19 cellular contexts compared by ENCODE assay signal in genomic region chr12:93335603-93336162, GRCh38. TPM values are rescaled to one million over a fixed set of nuclear protein-coding genes. Genes with fewer than 3 reads are reported as not detected.
DNase-seq lines count a peak whose midpoint lies in the region; ATAC-seq, FAIRE-seq and TF ChIP-seq lines count a peak whose summit lies in the region.
"Had no signal": no experiment of that assay in that cellular context is flagged by ENCODE, and none has a peak within 500 bp of the region (broad histone marks: within the 10 kb centered on the region; RNA-seq: fewer than 3 reads in every experiment).

No MANE protein-coding gene starts in this region.

- H3K36me3 ChIP-seq in SK-N-SH (replicated peaks in 1 of 2; ENCODE audit: control insufficient read depth in 1 of 2, insufficient read depth in 2 of 2, low read length in 1 of 2) (no peaks in the 10 kb centered on the region), mesodermal cell (ENCODE audit: control insufficient read depth, insufficient read depth, low read length) (no peaks in the 10 kb centered on the region), psoas muscle (ENCODE audit: insufficient read depth in 1 of 2, low read depth in 1 of 2) (no peaks in the 10 kb centered on the region)
- H3K36me3 ChIP-seq: BLaER1, Peyer's patch had no signal

- peaks cover under 1% of the 10 kb centered on the region for H3F3A ChIP-seq in SK-N-SH (replicated peaks; ENCODE audit: insufficient read depth)

- CTCF ChIA-PET in SK-N-SH (lab: Yijun Ruan, JAX): no interaction called here

- H3K4me3 ChIP-seq in SK-N-SH (ENCODE audit: low read depth in 2 of 2, low read length in 1 of 2) (no peak overlapping the region), mesodermal cell (ENCODE audit: extremely low read depth, insufficient read depth, low read length, poor library complexity, severe bottlenecking) (peak overlapping the region; percentile 5), psoas muscle (no peak overlapping the region)
- H3K4me3 ChIP-seq: BLaER1, Peyer's patch had no signal

- ATAC-seq in SK-N-SH treated with all-trans-retinoic acid at 6 μM for 48 hours: no peak
- peak in 3 of 4 donors; percentile 43 to 58 (median 47) for ATAC-seq in psoas muscle
- no peak for ATAC-seq in HG02678 (IDR thresholded peaks at IDR 0.05; ENCODE audit: unreplicated experiment)

- in situ Hi-C loops in SK-MEL-5 (cut with HindIII; ENCODE audit: low pct_unique_long_range_greater_than_20kb, low sequenced_read_pairs): no loop called here

- DNase-seq in SK-N-SH (no peak), SK-MEL-5 (ENCODE audit: low read depth, low spot score) (peak; percentile 9), psoas muscle (no peak), GM12892 (ENCODE audit: insufficient read length) (no peak)
- no peak for DNase-seq in activated naive CD8-positive, alpha-beta T cell treated with anti-CD3 and anti-CD28 coated beads for 36 hours
- DNase-seq: CD8-positive, alpha-beta memory T cell; DMS 273 treated with DMSO at 0.1 percent for 48 hours; H9; KBM-7; NCI-H1092; NCI-H446; Peyer's patch; SHP77 had no signal

- H3K36me3 Mint-ChIP-seq in activated naive CD8-positive, alpha-beta T cell treated with anti-CD3 and anti-CD28 coated beads for 36 hours: no peaks in the 10 kb centered on the region
- H3K36me3 Mint-ChIP-seq: CD8-positive, alpha-beta memory T cell had no signal

- POLR2A ChIA-PET in SK-N-SH (lab: Yijun Ruan, JAX): no interaction called here

- H3K9ac ChIP-seq in SK-N-SH: no peak overlapping the region; the same call in 1 of the 2 replicates
- H3K9ac ChIP-seq: BLaER1 had no signal

- no peak for TF ChIP-seq CTCF in SK-N-SH (IDR thresholded peaks at IDR 0.05)
- TF ChIP-seq CTCF in psoas muscle (IDR thresholded peaks at IDR 0.05): no peak

- no peaks in the 10 kb centered on the region for H3K27me3 ChIP-seq in SK-N-SH (ENCODE audit: insufficient read depth)
- no peaks in the 10 kb centered on the region for H3K27me3 ChIP-seq in psoas muscle (ENCODE audit: insufficient read depth in 3 of 3, low read length in 2 of 3)
- H3K27me3 ChIP-seq: BLaER1, Peyer's patch had no signal

- 91% methylated on average over 9 of the region's 9 CpGs for WGBS in SK-N-SH (ENCODE audit: low lambda C conversion rate)
- WGBS in mesodermal cell (ENCODE audit: insufficient coverage in 2 of 2), 2 experiments: 81 to 86% methylated on average over 5 of the region's 9 CpGs
- 68 to 90% (median 72%) methylated on average over 9 of the region's 9 CpGs for WGBS in psoas muscle, 3 donors

- no peaks in the 10 kb centered on the region for H3K4me1 Mint-ChIP-seq in activated naive CD8-positive, alpha-beta T cell treated with anti-CD3 and anti-CD28 coated beads for 36 hours
- H3K4me1 Mint-ChIP-seq: CD8-positive, alpha-beta memory T cell had no signal

- peak overlapping the region; percentile 61; the same call in 1 of the 2 replicates for H3K4me2 ChIP-seq in SK-N-SH
- H3K4me2 ChIP-seq: BLaER1 had no signal

- no peak overlapping the region for H2AFZ ChIP-seq in SK-N-SH (ENCODE audit: low read depth)

- TF ChIP-seq RAD21 in SK-N-SH (IDR thresholded peaks at IDR 0.05; ENCODE audit: low read length): no peak

- FAIRE-seq in GM12892 (lab: Jason Lieb, UNC): no peak

- no peaks in the 10 kb centered on the region for H3K79me2 ChIP-seq in SK-N-SH (ENCODE audit: insufficient read depth)

- H3K27ac Mint-ChIP-seq in activated naive CD8-positive, alpha-beta T cell treated with anti-CD3 and anti-CD28 coated beads for 36 hours: no peak overlapping the region
- H3K27ac Mint-ChIP-seq: H9 had no signal

- H4K20me1 ChIP-seq in SK-N-SH (ENCODE audit: insufficient read depth): no peaks in the 10 kb centered on the region
- H4K20me1 ChIP-seq: BLaER1 had no signal

- TF ChIP-seq EP300 in SK-N-SH (IDR thresholded peaks at IDR 0.05; ENCODE audit: borderline replicate concordance in 1 of 2, low read depth in 1 of 2, low read length in 1 of 2): no peak

- no peak overlapping the region for H3K4me3 Mint-ChIP-seq in activated naive CD8-positive, alpha-beta T cell treated with anti-CD3 and anti-CD28 coated beads for 36 hours
- H3K4me3 Mint-ChIP-seq: CD8-positive, alpha-beta memory T cell; H9 had no signal

- H3K4me1 ChIP-seq in SK-N-SH (ENCODE audit: control insufficient read depth in 1 of 2, insufficient read depth in 2 of 2, low read depth in 1 of 2, low read length in 1 of 2) (no peaks in the 10 kb centered on the region; a peak in 1 of 4 replicates), mesodermal cell (ENCODE audit: control insufficient read depth, insufficient read depth, low read length, poor library complexity, severe bottlenecking) (peaks cover 20% of the 10 kb centered on the region), psoas muscle (peaks cover 19% of the 10 kb centered on the region)
- H3K4me1 ChIP-seq: BLaER1, Peyer's patch had no signal

- no peaks in the 10 kb centered on the region for H3K9me2 ChIP-seq in SK-N-SH

- no peaks in the 10 kb centered on the region for H3K27me3 Mint-ChIP-seq in activated naive CD8-positive, alpha-beta T cell treated with anti-CD3 and anti-CD28 coated beads for 36 hours

- intact Hi-C loops in psoas muscle (cut with DNase I): no loop called here

- no peak for TF ChIP-seq POLR2A in GM12892 (IDR thresholded peaks at IDR 0.05; ENCODE audit: low read depth, low read length)

- H3K9me3 ChIP-seq in SK-N-SH: no peaks in the 10 kb centered on the region
- H3K9me3 ChIP-seq in mesodermal cell (ENCODE audit: control insufficient read depth, low read length): no peaks in the 10 kb centered on the region
- H3K9me3 ChIP-seq in psoas muscle: no peaks in the 10 kb centered on the region
- H3K9me3 ChIP-seq: BLaER1, Peyer's patch had no signal

- H3K9me3 Mint-ChIP-seq in activated naive CD8-positive, alpha-beta T cell treated with anti-CD3 and anti-CD28 coated beads for 36 hours: no peaks in the 10 kb centered on the region
- H3K9me3 Mint-ChIP-seq: CD8-positive, alpha-beta memory T cell; H9 had no signal

- H3K27ac ChIP-seq in SK-N-SH (ENCODE audit: low read depth in 2 of 2, low read length in 1 of 2): peak overlapping the region in 1 of 2 experiments; percentile 61; a peak in 2 of 4 replicates
- H3K27ac ChIP-seq in mesodermal cell (ENCODE audit: low read depth, low read length, severe bottlenecking): peak overlapping the region; percentile 94
- no peak overlapping the region for H3K27ac ChIP-seq in psoas muscle
- H3K27ac ChIP-seq: 22Rv1, BLaER1, HL-60, Peyer's patch had no signal

TF ChIP-seq in SK-N-SH, 30 proteins besides CTCF, POLR2A, EP300 and RAD21 (continues in another document):
- TF ChIP-seq POLR2AphosphoS5 (IDR thresholded peaks at IDR 0.05; ENCODE audit: low read depth, low read length) (no peak), ELF1 (IDR thresholded peaks at IDR 0.05) (no peak), FOXJ3 (CRISPR knock-in tag; IDR thresholded peaks at IDR 0.05) (no peak), ZBTB33 (IDR thresholded peaks at IDR 0.05; ENCODE audit: borderline replicate concordance, low read depth) (no peak), SIN3A (IDR thresholded peaks at IDR 0.05; ENCODE audit: borderline replicate concordance, low read depth, low read length) (no peak)

TF ChIP-seq in SK-N-SH treated with all-trans-retinoic acid at 6 μM for 48 hours, 23 proteins besides CTCF, POLR2A, EP300 and RAD21 (continues in another document):
- TF ChIP-seq SNAI2 (CRISPR knock-in tag; IDR thresholded peaks at IDR 0.05) (no peak), CREB5 (CRISPR knock-in tag; IDR thresholded peaks at IDR 0.05; ENCODE audit: low read depth) (no peak), ZNF70 (CRISPR knock-in tag; IDR thresholded peaks at IDR 0.05) (no peak), TCF4 (CRISPR knock-in tag; IDR thresholded peaks at IDR 0.05; ENCODE audit: borderline replicate concordance) (no peak), OSR1 (CRISPR knock-in tag; IDR thresholded peaks at IDR 0.05) (no peak), BACH2 (CRISPR knock-in tag; IDR thresholded peaks at IDR 0.05; ENCODE audit: borderline replicate concordance) (no peak)

RNA-seq across cellular contexts. Expression of gene NUDT4, which starts 42.0 kb away (rescaled TPM):
- polyA plus RNA-seq in SK-N-SH (2012; rRNA removed) (19.8 and 26.0 TPM in 2 replicates), psoas muscle (100 to 1,000 TPM in 1 of 3 donors, 10 to 100 TPM in 2; 48.3 to 108 (median 76.1) TPM)
- 31.6 and 41.1 TPM in 2 replicates for polyA plus RNA-seq in SK-N-SH (2012; cell fraction: cytosol; rRNA removed)
- polyA plus RNA-seq in SK-N-SH (2012; cell fraction: nucleus; rRNA removed): 10.8 and 16.7 TPM in 2 replicates
- 86.0 and 86.2 TPM in 2 replicates for total RNA-seq in SK-MEL-5 (2014; rRNA removed; shearing (Covaris generic))
- 93.3 and 119 TPM in 2 replicates for polyA plus RNA-seq in SK-MEL-5 (2015; cell fraction: cytosol; rRNA removed)
- 32.3 and 33.2 TPM in 2 replicates for polyA plus RNA-seq in SK-MEL-5 (2015; cell fraction: nucleus; rRNA removed)
- polyA plus RNA-seq in mesodermal cell (2013, experiment 1 of 2): 197 TPM
- polyA plus RNA-seq in mesodermal cell (2013, experiment 2 of 2): 211 TPM
- total RNA-seq in psoas muscle: 100 to 1,000 TPM; 187 to 254 (median 211) TPM
- polyA plus RNA-seq in GM12892 (2012; ENCODE audit: missing spikeins): 84.4 TPM
- 10 to 100 TPM; 77.2 to 85.5 TPM for total RNA-seq in activated naive CD8-positive, alpha-beta T cell treated with anti-CD3 and anti-CD28 coated beads for 36 hours

Comparison
In these comparisons a context has a peak if more than half of its experiments do, and no peak if none do; other contexts are left out.
1. ATAC-seq: peak in psoas muscle (3 of 4); none in SK-N-SH treated with all-trans-retinoic acid at 6 μM for 48 hours (single experiment) and HG02678 (single experiment).